ENCODE assay signal across 16 cellular contexts in the genomic region with DNA sequence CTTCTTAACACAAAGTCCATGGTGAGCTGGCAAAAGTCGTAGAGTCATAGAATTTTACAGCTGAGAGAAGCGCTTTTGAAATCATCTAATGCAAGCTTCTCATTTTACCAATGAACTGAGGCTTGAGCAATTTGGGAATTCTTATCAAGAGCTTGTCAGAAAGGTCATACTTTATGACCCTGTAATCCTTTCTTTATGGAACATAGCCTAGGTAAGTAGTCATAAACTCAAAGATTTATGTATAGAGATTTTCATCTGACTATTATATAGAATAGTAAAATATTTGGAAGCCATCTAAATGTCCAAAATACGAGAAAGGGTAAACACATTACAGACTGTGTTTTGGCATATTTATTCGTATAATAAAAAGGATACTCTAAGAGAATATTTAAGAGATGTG.
A peak's percentile ranks its signal among the peaks of the same experiment; 100 is the strongest.
DNase-seq lines count a peak whose midpoint lies in the region; ATAC-seq, FAIRE-seq and TF ChIP-seq lines count a peak whose summit lies in the region.
"Had no signal": no experiment of that assay in that cellular context is flagged by ENCODE, and none has a peak within 500 bp of the region (broad histone marks: within the 10 kb centered on the region; RNA-seq: fewer than 3 reads in every experiment).

No MANE protein-coding gene starts in this region.

- peak overlapping the region; percentile 34 for H2AFZ ChIP-seq in SU-DHL-6 (ENCODE audit: low read depth, low read length, severe bottlenecking)

- 8 to 59% (median 33%) methylated on average over 4 of the region's 4 CpGs for WGBS in small intestine, 3 donors

- H3K27me3 ChIP-seq in SU-DHL-6 (ENCODE audit: low read length) (no peaks in the 10 kb centered on the region), small intestine (ENCODE audit: control insufficient read depth in 2 of 2, insufficient read depth in 2 of 2, low read length in 2 of 2) (no peaks in the 10 kb centered on the region)
- H3K27me3 ChIP-seq: BLaER1 had no signal

- intact Hi-C loops in left colon (cut with DNase I, micrococcal nuclease) = no loop called here

- H3K4me2 ChIP-seq in SU-DHL-6 (ENCODE audit: low read depth, low read length, poor library complexity, severe bottlenecking) = no peak overlapping the region
- H3K4me2 ChIP-seq: BLaER1 had no signal

- no peak overlapping the region for H3K4me3 Mint-ChIP-seq in stimulated activated memory B cell treated with anti-CD40 and anti-IgM and Interleukin-4, amounts not matched to agents 10 μg/mL and 1 μg/mL and 100 μg/mL, for 72 hours
- H3K4me3 Mint-ChIP-seq: CD14-positive monocyte; CD4-positive, alpha-beta memory T cell had no signal

- DNase-seq in left colon = no peak
- DNase-seq in small intestine = peak; percentile 89
- DNase-seq in stimulated activated CD4-positive, alpha-beta T cell treated with anti-CD3 and anti-CD28 coated beads, Interleukin-15, amount 100 ng/mL, for 24 hours = no peak
- DNase-seq: 8988T; CD4-positive, alpha-beta memory T cell; DMS153; DMS79; GDM1; GOT3; H7 had no signal

- H4K20me1 ChIP-seq in SU-DHL-6 (ENCODE audit: low read depth, low read length) = no peaks in the 10 kb centered on the region
- H4K20me1 ChIP-seq: BLaER1 had no signal

- peak; percentile 30 for FAIRE-seq in small intestine (lab: Jason Lieb, UNC)

- H3K9me3 Mint-ChIP-seq in stimulated activated memory B cell treated with anti-CD40 and anti-IgM and Interleukin-4, amounts not matched to agents 10 μg/mL and 1 μg/mL and 100 μg/mL, for 72 hours = peaks cover 7% of the 10 kb centered on the region

- peaks cover 6% of the 10 kb centered on the region for H3K4me1 ChIP-seq in HEK293 (ENCODE audit: control insufficient read depth, insufficient read depth, low read length)
- H3K4me1 ChIP-seq in small intestine (ENCODE audit: control insufficient read depth in 2 of 2, insufficient read depth in 1 of 2, low read depth in 1 of 2, low read length in 1 of 2) = no peaks in the 10 kb centered on the region
- H3K4me1 ChIP-seq: BLaER1 had no signal

- ATAC-seq in left colon = peak; percentile 60
- no peak for ATAC-seq in HG03196 (IDR thresholded peaks at IDR 0.05; ENCODE audit: unreplicated experiment)
- ATAC-seq in stimulated activated memory B cell treated with anti-CD40 and anti-IgM and Interleukin-4, amounts not matched to agents 10 μg/mL and 1 μg/mL and 100 μg/mL, for 72 hours = no peak

- H3K27ac ChIP-seq in HEK293 (ENCODE audit: extremely low read depth, low read depth, low read length) (no peak overlapping the region), SU-DHL-6 (ENCODE audit: low read depth, low read length) (no peak overlapping the region), small intestine (ENCODE audit: low read depth in 1 of 2, low read length in 1 of 2) (no peak overlapping the region)
- H3K27ac ChIP-seq: BLaER1 had no signal

- no peak overlapping the region for H3K4me3 ChIP-seq in HEK293 (ENCODE audit: low read depth, low read length)
- H3K4me3 ChIP-seq in SU-DHL-6 (ENCODE audit: insufficient read depth, low read length, poor library complexity, severe bottlenecking) = no peak overlapping the region
- H3K4me3 ChIP-seq in small intestine (ENCODE audit: low read depth in 1 of 2, low read length in 2 of 2) = no peak overlapping the region
- H3K4me3 ChIP-seq: BLaER1 had no signal

- H3K79me2 ChIP-seq in SU-DHL-6 (ENCODE audit: insufficient read depth, low read length) = no peaks in the 10 kb centered on the region

- no peaks in the 10 kb centered on the region for H3K36me3 ChIP-seq in HEK293 (ENCODE audit: control insufficient read depth in 2 of 2, insufficient read depth in 1 of 2, low read length in 2 of 2)
- peaks cover 3% of the 10 kb centered on the region; the same call in 1 of the 2 replicates for H3K36me3 ChIP-seq in SU-DHL-6 (ENCODE audit: low read length)
- no peaks in the 10 kb centered on the region for H3K36me3 ChIP-seq in small intestine (ENCODE audit: control insufficient read depth in 2 of 2, insufficient read depth in 2 of 2, low read length in 2 of 2)
- H3K36me3 ChIP-seq: BLaER1 had no signal

- H3K9me3 ChIP-seq in HEK293 (ENCODE audit: control insufficient read depth, insufficient read depth, low read depth, low read length) (no peaks in the 10 kb centered on the region), SU-DHL-6 (ENCODE audit: insufficient read depth, low read length) (peaks cover 4% of the 10 kb centered on the region; the same call in 1 of the 2 replicates), small intestine (ENCODE audit: control insufficient read depth, low read depth) (no peaks in the 10 kb centered on the region)
- H3K9me3 ChIP-seq: BLaER1 had no signal

- no peaks in the 10 kb centered on the region for H3F3A ChIP-seq in SU-DHL-6 (ENCODE audit: insufficient read depth)

- H3K9ac ChIP-seq in SU-DHL-6 (ENCODE audit: low read length) = no peak overlapping the region
- H3K9ac ChIP-seq: BLaER1 had no signal

- H3K9me2 ChIP-seq in SU-DHL-6 (replicated peaks; ENCODE audit: insufficient read depth, low read length) = no peaks in the 10 kb centered on the region

- no peaks in the 10 kb centered on the region for H3K4me1 Mint-ChIP-seq in stimulated activated memory B cell treated with anti-CD40 and anti-IgM and Interleukin-4, amounts not matched to agents 10 μg/mL and 1 μg/mL and 100 μg/mL, for 72 hours
- H3K4me1 Mint-ChIP-seq: CD14-positive monocyte; CD4-positive, alpha-beta memory T cell had no signal

- no peaks in the 10 kb centered on the region for H3K36me3 Mint-ChIP-seq in stimulated activated memory B cell treated with anti-CD40 and anti-IgM and Interleukin-4, amounts not matched to agents 10 μg/mL and 1 μg/mL and 100 μg/mL, for 72 hours
- H3K36me3 Mint-ChIP-seq: CD14-positive monocyte; CD4-positive, alpha-beta memory T cell had no signal

- POLR2A ChIA-PET in HEK293 (lab: Yijun Ruan, JAX) = no interaction called here

- H3K27me3 Mint-ChIP-seq in stimulated activated memory B cell treated with anti-CD40 and anti-IgM and Interleukin-4, amounts not matched to agents 10 μg/mL and 1 μg/mL and 100 μg/mL, for 72 hours = no peaks in the 10 kb centered on the region
- H3K27me3 Mint-ChIP-seq: CD4-positive, alpha-beta memory T cell had no signal

- TF ChIP-seq CTCF in HEK293 (tag by site-specific recombination; IDR thresholded peaks at IDR 0.05) (no peak), SU-DHL-6 (IDR thresholded peaks at IDR 0.05; ENCODE audit: insufficient read depth, low read length, poor library complexity, severe bottlenecking) (no peak)

- no peak overlapping the region for H3K27ac Mint-ChIP-seq in stimulated activated memory B cell treated with anti-CD40 and anti-IgM and Interleukin-4, amounts not matched to agents 10 μg/mL and 1 μg/mL and 100 μg/mL, for 72 hours
- H3K27ac Mint-ChIP-seq: CD14-positive monocyte; CD4-positive, alpha-beta memory T cell had no signal

- CTCF ChIA-PET in HEK293 (lab: Yijun Ruan, JAX) = no interaction called here

TF ChIP-seq in HEK293, 187 proteins besides CTCF, POLR2A, EP300 and RAD21 (continues in another document):
- TF ChIP-seq, protein P1, sequence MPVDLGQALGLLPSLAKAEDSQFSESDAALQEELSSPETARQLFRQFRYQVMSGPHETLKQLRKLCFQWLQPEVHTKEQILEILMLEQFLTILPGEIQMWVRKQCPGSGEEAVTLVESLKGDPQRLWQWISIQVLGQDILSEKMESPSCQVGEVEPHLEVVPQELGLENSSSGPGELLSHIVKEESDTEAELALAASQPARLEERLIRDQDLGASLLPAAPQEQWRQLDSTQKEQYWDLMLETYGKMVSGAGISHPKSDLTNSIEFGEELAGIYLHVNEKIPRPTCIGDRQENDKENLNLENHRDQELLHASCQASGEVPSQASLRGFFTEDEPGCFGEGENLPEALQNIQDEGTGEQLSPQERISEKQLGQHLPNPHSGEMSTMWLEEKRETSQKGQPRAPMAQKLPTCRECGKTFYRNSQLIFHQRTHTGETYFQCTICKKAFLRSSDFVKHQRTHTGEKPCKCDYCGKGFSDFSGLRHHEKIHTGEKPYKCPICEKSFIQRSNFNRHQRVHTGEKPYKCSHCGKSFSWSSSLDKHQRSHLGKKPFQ (tag by site-specific recombination; IDR thresholded peaks at IDR 0.05) = peak; percentile 67
- TF ChIP-seq ZNF423 (tag by site-specific recombination; IDR thresholded peaks at IDR 0.05) (no peak), ZNF529 (tag by site-specific recombination; IDR thresholded peaks at IDR 0.05; ENCODE audit: insufficient replicate concordance) (no peak), ZNF16 (tag by site-specific recombination; IDR thresholded peaks at IDR 0.05; ENCODE audit: low read depth) (no peak), ZNF48 (tag by site-specific recombination; IDR thresholded peaks at IDR 0.05) (no peak), ZNF23 (tag by site-specific recombination; IDR thresholded peaks at IDR 0.05; ENCODE audit: borderline replicate concordance) (no peak), TRIM28 (IDR thresholded peaks at IDR 0.05; ENCODE audit: borderline replicate concordance, low read length) (peak; percentile 15; the same call in 1 of the 2 replicates), ZNF558 (tag by site-specific recombination; IDR thresholded peaks at IDR 0.05) (no peak), REPIN1 (tag by site-specific recombination; IDR thresholded peaks at IDR 0.05; ENCODE audit: low read depth) (no peak), ZFP41 (tag by site-specific recombination; IDR thresholded peaks at IDR 0.05; ENCODE audit: borderline replicate concordance) (no peak), ZNF747 (tag by site-specific recombination; IDR thresholded peaks at IDR 0.05) (no peak), YY2 (tag by site-specific recombination; IDR thresholded peaks at IDR 0.05) (no peak), ZNF175 (tag by site-specific recombination; IDR thresholded peaks at IDR 0.05) (no peak)
- TF ChIP-seq, protein P2, sequence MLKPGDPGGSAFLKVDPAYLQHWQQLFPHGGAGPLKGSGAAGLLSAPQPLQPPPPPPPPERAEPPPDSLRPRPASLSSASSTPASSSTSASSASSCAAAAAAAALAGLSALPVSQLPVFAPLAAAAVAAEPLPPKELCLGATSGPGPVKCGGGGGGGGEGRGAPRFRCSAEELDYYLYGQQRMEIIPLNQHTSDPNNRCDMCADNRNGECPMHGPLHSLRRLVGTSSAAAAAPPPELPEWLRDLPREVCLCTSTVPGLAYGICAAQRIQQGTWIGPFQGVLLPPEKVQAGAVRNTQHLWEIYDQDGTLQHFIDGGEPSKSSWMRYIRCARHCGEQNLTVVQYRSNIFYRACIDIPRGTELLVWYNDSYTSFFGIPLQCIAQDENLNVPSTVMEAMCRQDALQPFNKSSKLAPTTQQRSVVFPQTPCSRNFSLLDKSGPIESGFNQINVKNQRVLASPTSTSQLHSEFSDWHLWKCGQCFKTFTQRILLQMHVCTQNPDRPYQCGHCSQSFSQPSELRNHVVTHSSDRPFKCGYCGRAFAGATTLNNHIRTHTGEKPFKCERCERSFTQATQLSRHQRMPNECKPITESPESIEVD (tag by site-specific recombination; IDR thresholded peaks at IDR 0.05) = peak; percentile 73
